16 cellular contexts compared by ENCODE assay signal in the genomic region with DNA sequence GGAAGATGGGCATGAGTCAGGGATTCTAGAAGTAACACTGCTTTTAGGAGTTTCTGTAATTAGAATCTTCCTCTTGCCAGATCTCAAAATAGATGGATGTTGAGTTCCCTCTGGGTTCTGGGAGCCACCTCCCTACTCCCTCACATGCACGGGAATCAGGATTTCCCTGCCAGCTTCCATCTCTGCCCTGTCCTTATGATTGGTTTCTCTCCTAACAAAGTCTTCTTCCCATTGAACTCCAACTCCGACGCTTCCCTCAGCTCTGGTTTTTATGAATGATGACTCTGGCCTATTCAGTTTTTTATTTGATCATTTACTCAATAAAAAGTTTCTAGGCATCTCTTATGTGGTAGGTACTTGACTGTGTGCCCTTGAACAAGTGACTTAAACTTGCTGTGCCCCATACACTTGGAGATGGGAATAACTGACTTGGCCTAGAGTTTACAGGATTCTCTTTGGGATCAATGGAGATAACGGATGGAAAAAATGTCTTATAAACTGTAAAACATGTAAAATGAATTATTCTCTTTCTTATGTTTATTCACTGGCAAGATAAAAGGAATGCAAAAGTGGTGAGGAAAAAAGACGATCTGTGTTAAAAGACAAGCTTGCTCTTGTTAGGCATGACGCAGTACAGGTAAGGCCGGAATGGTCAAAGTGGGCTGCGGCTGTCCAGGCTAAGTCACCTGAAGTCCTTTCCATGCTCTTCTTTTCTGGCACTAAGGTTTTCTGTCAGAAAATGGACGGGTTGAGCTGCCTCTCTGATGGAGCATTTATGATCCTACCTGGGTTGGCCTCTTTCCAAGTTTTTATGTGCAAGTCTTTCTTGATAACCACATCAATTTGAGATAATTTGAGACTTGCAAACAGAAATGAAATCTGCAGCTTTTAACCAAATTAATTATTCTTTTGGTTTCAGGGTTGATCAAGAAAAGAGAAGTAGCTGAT.
A peak's percentile ranks its signal among the peaks of the same experiment; 100 is the strongest.
DNase-seq lines count a peak whose midpoint lies in the region; ATAC-seq and TF ChIP-seq lines count a peak whose summit lies in the region.
"Had no signal": no experiment of that assay in that cellular context is flagged by ENCODE, and none has a peak within 500 bp of the region (broad histone marks: within the 10 kb centered on the region; RNA-seq: fewer than 3 reads in every experiment).

No MANE protein-coding gene starts in this region.

- H3K9me3 ChIP-seq in BE2C (peaks cover 32% of the 10 kb centered on the region), right lobe of liver (no peaks in the 10 kb centered on the region)

- H3K27me3 Mint-ChIP-seq in osteocyte (ENCODE audit: unreplicated experiment) (no peaks in the 10 kb centered on the region), progenitor cell of endocrine pancreas (no peaks in the 10 kb centered on the region)
- H3K27me3 Mint-ChIP-seq: CD4-positive, alpha-beta T cell had no signal

- peaks cover 20% of the 10 kb centered on the region for H3K9me3 Mint-ChIP-seq in osteocyte (ENCODE audit: unreplicated experiment)
- no peaks in the 10 kb centered on the region for H3K9me3 Mint-ChIP-seq in progenitor cell of endocrine pancreas (ENCODE audit: low read depth)
- H3K9me3 Mint-ChIP-seq: CD4-positive, alpha-beta T cell had no signal

- intact Hi-C loops in right lobe of liver (cut with DNase I): no loop called here

- no peak overlapping the region for H3K4me3 Mint-ChIP-seq in osteocyte (ENCODE audit: unreplicated experiment)
- H3K4me3 Mint-ChIP-seq in progenitor cell of endocrine pancreas (ENCODE audit: low read depth): no peak overlapping the region
- H3K4me3 Mint-ChIP-seq: CD4-positive, alpha-beta T cell had no signal

- no peaks in the 10 kb centered on the region for H3K36me3 Mint-ChIP-seq in osteocyte (ENCODE audit: unreplicated experiment)
- H3K36me3 Mint-ChIP-seq in progenitor cell of endocrine pancreas (ENCODE audit: insufficient read depth): no peaks in the 10 kb centered on the region

- DNase-seq in BE2C: peak; percentile 98
- peak; percentile 33 for DNase-seq in NCI-H1105 (lab: John Stamatoyannopoulos, UW)
- DNase-seq in epithelial cell of esophagus (ENCODE audit: low read depth): peak; percentile 63
- peak; percentile 21 for DNase-seq in osteocyte (ENCODE audit: extremely low spot score, unreplicated experiment)
- no peak for DNase-seq in progenitor cell of endocrine pancreas (ENCODE audit: low spot score, unreplicated experiment)
- DNase-seq in right lobe of liver: no peak
- DNase-seq: Calu3; CD4-positive, alpha-beta T cell; NCI-H1694 treated with DMSO at 0.1 percent for 48 hours; NCI-H2171 treated with DMSO at 0.1 percent for 48 hours; NCI-H524; NK-92 treated with Interleukin-12 subunit alpha and Interleukin-12 subunit beta, amount 100 ng/mL, for 24 hours; OCI-M1 had no signal

- WGBS in right lobe of liver (ENCODE audit: insufficient coverage, low coverage, low lambda C conversion rate, missing lambda C conversion rate): 82% methylated on average over 9 of the region's 9 CpGs

- no peak overlapping the region for H3K27ac ChIP-seq in right lobe of liver
- H3K27ac ChIP-seq: RWPE1, SJCRH30 had no signal

- no peak for ATAC-seq in right lobe of liver
- ATAC-seq in HG03354 (IDR thresholded peaks at IDR 0.05; ENCODE audit: poor library complexity, severe bottlenecking, unreplicated experiment): no peak

- H3K4me3 ChIP-seq in BE2C (ENCODE audit: low read depth, low read length) (no peak overlapping the region), epithelial cell of esophagus (ENCODE audit: low read length) (no peak overlapping the region), right lobe of liver (no peak overlapping the region)
- H3K4me3 ChIP-seq: SJCRH30 had no signal

- no peak for TF ChIP-seq CTCF in BE2C (IDR thresholded peaks at IDR 0.05; ENCODE audit: low read depth, low read length)
- no peak for TF ChIP-seq CTCF in epithelial cell of esophagus (IDR thresholded peaks at IDR 0.05; ENCODE audit: insufficient read depth, low read depth, low read length, missing control alignments)
- no peak for TF ChIP-seq CTCF in osteocyte (IDR thresholded peaks at IDR 0.05)
- no peak for TF ChIP-seq CTCF in progenitor cell of endocrine pancreas (IDR thresholded peaks at IDR 0.05; ENCODE audit: unreplicated experiment)
- TF ChIP-seq CTCF in right lobe of liver (IDR thresholded peaks at IDR 0.05): no peak

- H3K4me1 ChIP-seq in BE2C (peaks cover 33% of the 10 kb centered on the region), right lobe of liver (peaks cover 0 to 10% (median 0%) of the 10 kb centered on the region in 4 donors)

- H3K27ac Mint-ChIP-seq in osteocyte (ENCODE audit: unreplicated experiment) (no peak overlapping the region), progenitor cell of endocrine pancreas (no peak overlapping the region)
- H3K27ac Mint-ChIP-seq: CD4-positive, alpha-beta T cell had no signal

- no peak for TF ChIP-seq POLR2A in right lobe of liver (IDR thresholded peaks at IDR 0.05)

- H3K36me3 ChIP-seq in BE2C (no peaks in the 10 kb centered on the region), right lobe of liver (no peaks in the 10 kb centered on the region)
- H3K36me3 ChIP-seq: SJCRH30 had no signal

- H3K4me1 Mint-ChIP-seq in osteocyte (ENCODE audit: unreplicated experiment) (no peaks in the 10 kb centered on the region), progenitor cell of endocrine pancreas (ENCODE audit: low read depth) (peaks cover 6% of the 10 kb centered on the region)

- H3K27me3 ChIP-seq in BE2C (no peaks in the 10 kb centered on the region), right lobe of liver (no peaks in the 10 kb centered on the region)
- H3K27me3 ChIP-seq: SJCRH30 had no signal

Comparison
In these comparisons a context has a peak if more than half of its experiments do, and no peak if none do; other contexts are left out.
1. DNase-seq: peak in BE2C (single experiment), NCI-H1105 (single experiment), epithelial cell of esophagus (single experiment) and osteocyte (single experiment); none in progenitor cell of endocrine pancreas (single experiment) and right lobe of liver (0 of 3).